In genomic region chr10:76150886-76151288, GRCh38 we compare ENCODE assay signal across 17 cellular contexts.
DNase-seq lines count a peak whose midpoint lies in the region; ATAC-seq and TF ChIP-seq lines count a peak whose summit lies in the region.
"Had no signal": no experiment of that assay in that cellular context is flagged by ENCODE, and none has a peak within 500 bp of the region (broad histone marks: within the 10 kb centered on the region; RNA-seq: fewer than 3 reads in every experiment).

No MANE protein-coding gene starts in this region.

- peak overlapping the region; percentile 34 for H3K4ac ChIP-seq in trophoblast cell (ENCODE audit: low read depth, low read length)

- no peaks in the 10 kb centered on the region for H3K79me2 ChIP-seq in trophoblast cell (ENCODE audit: control insufficient read depth, insufficient read depth, low read length, poor library complexity)

- peak overlapping the region; percentile 74 for H4K91ac ChIP-seq in trophoblast cell (ENCODE audit: low read depth, low read length)

- in situ Hi-C loops in G401 (cut with HindIII; ENCODE audit: low sequenced_read_pairs): no loop called here

- peak overlapping the region; percentile 99 for H3K27ac Mint-ChIP-seq in Caco-2 (ENCODE audit: unreplicated experiment)
- H3K27ac Mint-ChIP-seq in naive thymus-derived CD8-positive, alpha-beta T cell: no peak overlapping the region
- H3K27ac Mint-ChIP-seq: activated naive CD4-positive, alpha-beta T cell treated with anti-CD3 and anti-CD28 coated beads, Interleukin-2, amount 50 U/mL, for 72 hours; effector memory CD8-positive, alpha-beta T cell had no signal

- peak overlapping the region; percentile 59 for H2BK12ac ChIP-seq in trophoblast cell (ENCODE audit: low read length)

- H3K4me3 Mint-ChIP-seq in Caco-2 (ENCODE audit: unreplicated experiment): peak overlapping the region; percentile 68
- no peak overlapping the region for H3K4me3 Mint-ChIP-seq in naive thymus-derived CD8-positive, alpha-beta T cell
- H3K4me3 Mint-ChIP-seq: activated T-cell treated with anti-CD3 and anti-CD28 coated beads, Interleukin-2, amount 50 U/mL, for 4 hours; effector memory CD8-positive, alpha-beta T cell had no signal

- no peaks in the 10 kb centered on the region for H3K27me3 Mint-ChIP-seq in Caco-2 (ENCODE audit: insufficient read depth, unreplicated experiment)
- peaks cover 0 to 4% (median 0%) of the 10 kb centered on the region in 5 donors for H3K27me3 Mint-ChIP-seq in naive thymus-derived CD8-positive, alpha-beta T cell
- H3K27me3 Mint-ChIP-seq: effector memory CD8-positive, alpha-beta T cell had no signal

- POLR2A ChIA-PET in Caco-2 (lab: Charles Lee): interaction anchor here (1.2 to 1.3 kb wide), 2 partner anchors 40 to 152 kb away, joined by 8 to 13 read pairs; no protein-coding TSS in a partner anchor
- POLR2A ChIA-PET in naive thymus-derived CD8-positive, alpha-beta T cell (lab: Charles Lee): no interaction called here

- H3K18ac ChIP-seq in trophoblast cell (ENCODE audit: low read length): peak overlapping the region; percentile 75

- CTCF ChIA-PET in Caco-2 (lab: Charles Lee): interaction anchor here (1.2 to 2.4 kb wide), 2 partner anchors 40 to 153 kb away, joined by 3 to 8 read pairs; no protein-coding TSS in a partner anchor

- peak overlapping the region; percentile 66 for H2AFZ ChIP-seq in trophoblast cell (ENCODE audit: insufficient read depth, low read length, poor library complexity)
- H2AFZ ChIP-seq: PC-9 had no signal

- H3K36me3 ChIP-seq in Caco-2 (ENCODE audit: control insufficient read depth, insufficient read depth, low read length): no peaks in the 10 kb centered on the region
- H3K36me3 ChIP-seq in iPS-20b (ENCODE audit: insufficient read depth, low read depth, low read length): no peaks in the 10 kb centered on the region
- peaks cover 0 to 1% of the 10 kb centered on the region in 2 experiments for H3K36me3 ChIP-seq in trophoblast cell (ENCODE audit: control insufficient read depth in 1 of 2, insufficient read depth in 2 of 2, low read length in 2 of 2)
- H3K36me3 ChIP-seq: ovary had no signal

- H4K12ac ChIP-seq in trophoblast cell (ENCODE audit: low read depth, low read length): peak overlapping the region; percentile 44

- no CpG with 5 or more reads among the region's 6 CpGs for WGBS in trophoblast cell (ENCODE audit: extremely low coverage, insufficient coverage, insufficient read length)

- peak; percentile 48 to 57 for DNase-seq in Caco-2
- DNase-seq in NCI-H69 (lab: John Stamatoyannopoulos, UW): peak; percentile 80
- no peak for DNase-seq in trophoblast cell
- DNase-seq in naive thymus-derived CD8-positive, alpha-beta T cell: no peak
- DNase-seq in G401 (ENCODE audit: low spot score): no peak
- DNase-seq: activated CD4-positive, alpha-beta T cell treated with anti-CD3 and anti-CD28 coated beads, Interleukin-2, amount 50 U/mL, for 48 hours; activated T-cell treated with anti-CD3 and anti-CD28 coated beads, Interleukin-2, amount 50 U/mL, for 4 hours; effector memory CD8-positive, alpha-beta T cell; NCI-H1694; NCI-H510A; PC-9; stimulated activated naive CD4-positive, alpha-beta T cell had no signal

- peaks cover 12% of the 10 kb centered on the region for H3K36me3 Mint-ChIP-seq in Caco-2 (ENCODE audit: insufficient read depth, unreplicated experiment)
- peaks cover 0 to 12% (median 2%) of the 10 kb centered on the region in 3 donors for H3K36me3 Mint-ChIP-seq in naive thymus-derived CD8-positive, alpha-beta T cell

- H4K8ac ChIP-seq in trophoblast cell (ENCODE audit: low read depth, low read length): peak overlapping the region; percentile 69

- peak overlapping the region; percentile 33 for H3K14ac ChIP-seq in trophoblast cell (ENCODE audit: low read length)

- H3K79me1 ChIP-seq in trophoblast cell (ENCODE audit: low read length): peaks cover 22% of the 10 kb centered on the region

- peaks cover 13% of the 10 kb centered on the region for H3K9me3 ChIP-seq in Caco-2
- peaks cover 17% of the 10 kb centered on the region for H3K9me3 ChIP-seq in iPS-20b (ENCODE audit: insufficient read depth, low read depth, low read length)
- peaks cover 3% of the 10 kb centered on the region for H3K9me3 ChIP-seq in trophoblast cell (ENCODE audit: insufficient read depth, low read depth, low read length)
- H3K9me3 ChIP-seq: ovary had no signal

- no peak for TF ChIP-seq CTCF in Caco-2 (IDR thresholded peaks at IDR 0.05; ENCODE audit: insufficient read depth in 1 of 2, low read depth in 1 of 2, low read length in 1 of 2, severe bottlenecking in 1 of 2, unreplicated experiment in 1 of 2)

- H3K23ac ChIP-seq in trophoblast cell (ENCODE audit: low read length): no peak overlapping the region

- H3K4me1 ChIP-seq in Caco-2 (peaks cover 26% of the 10 kb centered on the region), iPS-20b (ENCODE audit: insufficient read depth, low read length) (peaks cover 22% of the 10 kb centered on the region; the same call in 1 of the 2 replicates), trophoblast cell (ENCODE audit: control insufficient read depth in 1 of 2, insufficient read depth in 2 of 2, low read length in 2 of 2) (peaks cover 16 to 21% of the 10 kb centered on the region in 2 experiments)

- intact Hi-C loops in Caco-2 (cut with micrococcal nuclease; ENCODE audit: unreplicated experiment): loop anchor here (1.0 to 2.0 kb wide), 7 partner anchors 37 to 748 kb away; no protein-coding TSS in a partner anchor

- no peak overlapping the region for H2AK5ac ChIP-seq in trophoblast cell (ENCODE audit: low read length)

- TSS peak; percentile 81 for BruUV-seq in Caco-2 (replicated peaks; lab: Mats Ljungman, UMichigan)

- peak overlapping the region; percentile 74 for H3K27ac ChIP-seq in iPS-20b (ENCODE audit: low read length)
- peak overlapping the region; percentile 66 for H3K27ac ChIP-seq in trophoblast cell (ENCODE audit: low read depth, low read length)
- H3K27ac ChIP-seq: PC-9 had no signal

- peak overlapping the region; percentile 51 for H2BK5ac ChIP-seq in trophoblast cell (ENCODE audit: low read depth, low read length, poor library complexity)

- H3K4me1 Mint-ChIP-seq in Caco-2 (ENCODE audit: low read depth, unreplicated experiment): peaks cover 28% of the 10 kb centered on the region
- no peaks in the 10 kb centered on the region for H3K4me1 Mint-ChIP-seq in naive thymus-derived CD8-positive, alpha-beta T cell

- H3K4me2 ChIP-seq in trophoblast cell (ENCODE audit: low read length): no peak overlapping the region
- H3K4me2 ChIP-seq: PC-9 had no signal

- H3K9me3 Mint-ChIP-seq in Caco-2 (ENCODE audit: unreplicated experiment): peaks cover 12% of the 10 kb centered on the region
- H3K9me3 Mint-ChIP-seq in naive thymus-derived CD8-positive, alpha-beta T cell: peaks cover 0 to 25% (median 9%) of the 10 kb centered on the region in 9 donors

- H3K27me3 ChIP-seq in Caco-2 (replicated peaks; ENCODE audit: control insufficient read depth, insufficient read depth, low read length) (no peaks in the 10 kb centered on the region), iPS-20b (ENCODE audit: insufficient read depth, low read length) (no peaks in the 10 kb centered on the region), trophoblast cell (ENCODE audit: insufficient read depth, low read length) (no peaks in the 10 kb centered on the region)
- H3K27me3 ChIP-seq: ovary had no signal

- H3K4me3 ChIP-seq in Caco-2 (ENCODE audit: low read depth, low read length) (no peak overlapping the region), iPS-20b (ENCODE audit: low read length) (no peak overlapping the region), trophoblast cell (ENCODE audit: low read depth, low read length) (no peak overlapping the region)
- H3K4me3 ChIP-seq: ovary, PC-9 had no signal

- H2BK120ac ChIP-seq in trophoblast cell (ENCODE audit: insufficient read depth, low read length, poor library complexity): peak overlapping the region; percentile 97

- ATAC-seq in GM21447 (IDR thresholded peaks at IDR 0.05; ENCODE audit: unreplicated experiment): no peak
- ATAC-seq in naive thymus-derived CD8-positive, alpha-beta T cell: no peak
- no peak for ATAC-seq in HG02938 (IDR thresholded peaks at IDR 0.05; ENCODE audit: unreplicated experiment)
- ATAC-seq: activated naive CD4-positive, alpha-beta T cell treated with anti-CD3 and anti-CD28 coated beads, Interleukin-2, amount 50 U/mL, for 72 hours; activated T-cell treated with anti-CD3 and anti-CD28 coated beads, Interleukin-2, amount 50 U/mL, for 4 hours; effector memory CD8-positive, alpha-beta T cell had no signal

- H3K9ac ChIP-seq in iPS-20b (ENCODE audit: low read depth, low read length) (peak overlapping the region; percentile 62; the same call in 1 of the 2 replicates), trophoblast cell (ENCODE audit: low read length) (no peak overlapping the region)

Comparison
In these comparisons a context has a peak if more than half of its experiments do, and no peak if none do; other contexts are left out.
1. DNase-seq: peak in Caco-2 (2 of 2) and NCI-H69 (single experiment); none in trophoblast cell (0 of 2), naive thymus-derived CD8-positive, alpha-beta T cell (0 of 10) and G401 (single experiment).